ENCODE assay signal across 27 cellular contexts in genomic region chr17:47624727-47625068, GRCh38.
"Had no signal": no experiment of that assay in that cellular context is flagged by ENCODE, and none has a peak within 500 bp of the region (broad histone marks: within the 10 kb centered on the region; RNA-seq: fewer than 3 reads in every experiment).

No MANE protein-coding gene starts in this region.

- H3K27ac ChIP-seq: adrenal gland, brain microvascular endothelial cell, lower lobe of right lung, pancreas, stomach, suprapubic skin, transverse colon, vagina had no signal

- H3K27me3 Mint-ChIP-seq: activated naive CD8-positive, alpha-beta T cell had no signal

- ATAC-seq: left colon, lower lobe of right lung, mucosa of descending colon, pancreas, right cardiac atrium had no signal

- H3K27ac Mint-ChIP-seq: activated naive CD8-positive, alpha-beta T cell; activated T-helper 1 cell treated with anti-CD3 and anti-CD28 coated beads, Interleukin-12 subunit alpha, Interleukin-12 subunit beta, Interleukin-2, Interleukin-4 antibody, amounts not matched to agents 30 ng/mL and 10 ng/mL and 1 ng/mL, durations not matched to agents 14 hours and 24 hours and 36 hours had no signal

- DNase-seq: activated CD4-positive, alpha-beta T cell treated with anti-CD3 and anti-CD28 coated beads, Interleukin-2, amount 50 U/mL, for 48 hours; activated gamma-delta T cell; adrenal gland; brain microvascular endothelial cell; caudate nucleus; dermis blood vessel endothelial cell; effector CD8-positive, alpha-beta T cell; erythroblast; foreskin fibroblast; left colon; lower lobe of right lung; mesendoderm; mucosa of descending colon; nephron progenitor cell; pancreas; right cardiac atrium; stimulated activated CD4-positive, alpha-beta T cell treated with anti-CD3 and anti-CD28 coated beads, Interleukin-12 subunit alpha, Interleukin-12 subunit beta, amount 100 ng/mL, for 4 hours; stimulated activated CD4-positive, alpha-beta T cell treated with anti-CD3 and anti-CD28 coated beads, Interleukin-4, amount 100 ng/mL, for 4 hours; stomach; T-helper 9 cell; transverse colon had no signal

- H3K4me3 Mint-ChIP-seq: activated naive CD8-positive, alpha-beta T cell; activated T-helper 1 cell treated with anti-CD3 and anti-CD28 coated beads, Interleukin-12 subunit alpha, Interleukin-12 subunit beta, Interleukin-2, Interleukin-4 antibody, amounts not matched to agents 30 ng/mL and 10 ng/mL and 1 ng/mL, durations not matched to agents 14 hours and 24 hours and 36 hours; nephron progenitor cell had no signal

- FAIRE-seq: keratinocyte, pancreas had no signal

- H3K4me3 ChIP-seq: adrenal gland, ascending aorta, lower lobe of right lung, mucosa of descending colon, pancreas, stomach, suprapubic skin, transverse colon, vagina had no signal

- H3K9me3 ChIP-seq: adrenal gland, ascending aorta, lower lobe of right lung, mucosa of descending colon, pancreas, stomach, suprapubic skin, transverse colon, vagina had no signal

- H3K9me3 Mint-ChIP-seq: activated T-helper 1 cell treated with anti-CD3 and anti-CD28 coated beads, Interleukin-12 subunit alpha, Interleukin-12 subunit beta, Interleukin-2, Interleukin-4 antibody, amounts not matched to agents 30 ng/mL and 10 ng/mL and 1 ng/mL, durations not matched to agents 14 hours and 24 hours and 36 hours; nephron progenitor cell had no signal
